In genomic region chr2:216235896-216236295, GRCh38 we compare ENCODE assay signal across 29 cellular contexts.
"Had no signal": no experiment of that assay in that cellular context is flagged by ENCODE, and none has a peak within 500 bp of the region (broad histone marks: within the 10 kb centered on the region; RNA-seq: fewer than 3 reads in every experiment).

No MANE protein-coding gene starts in this region.

- H3K27ac Mint-ChIP-seq: immature natural killer cell; memory B cell; naive thymus-derived CD8-positive, alpha-beta T cell; nephron; stimulated activated effector memory CD8-positive, alpha-beta T cell treated with anti-CD3 and anti-CD28 coated beads, Interleukin-12 subunit alpha, Interleukin-12 subunit beta, amount 100 ng/mL, for 72 hours; stimulated activated naive CD8-positive, alpha-beta T cell treated with anti-CD3 and anti-CD28 coated beads, Interleukin-15, Interleukin-2, amounts not matched to agents 100 ng/mL and 50 ng/mL, for 24 hours had no signal

- H3K4me3 Mint-ChIP-seq: immature natural killer cell; memory B cell; naive thymus-derived CD8-positive, alpha-beta T cell; nephron; neural crest cell; stimulated activated effector memory CD8-positive, alpha-beta T cell treated with anti-CD3 and anti-CD28 coated beads, Interleukin-12 subunit alpha, Interleukin-12 subunit beta, amount 100 ng/mL, for 72 hours; stimulated activated naive CD8-positive, alpha-beta T cell treated with anti-CD3 and anti-CD28 coated beads, Interleukin-15, Interleukin-2, amounts not matched to agents 100 ng/mL and 50 ng/mL, for 24 hours had no signal

- H3K36me3 Mint-ChIP-seq: stimulated activated effector memory CD8-positive, alpha-beta T cell treated with anti-CD3 and anti-CD28 coated beads, Interleukin-12 subunit alpha, Interleukin-12 subunit beta, amount 100 ng/mL, for 72 hours had no signal

- DNase-seq: hippocampal formation; immature natural killer cell; kidney; left ventricle myocardium inferior; midbrain; mucosa of descending colon; naive thymus-derived CD8-positive, alpha-beta T cell; nucleus accumbens; pancreas; posterior cingulate gyrus; retina; right cardiac atrium; small intestine; stimulated activated CD4-positive, alpha-beta T cell treated with anti-CD3 and anti-CD28 coated beads, Interleukin-4, amount 100 ng/mL, for 24 hours; stimulated activated naive CD4-positive, alpha-beta T cell; tibial artery; trophoblast cell; upper lobe of right lung; uterus had no signal

- H3K4me1 Mint-ChIP-seq: memory B cell, nephron, neural crest cell had no signal

- H3K27ac ChIP-seq: left ventricle myocardium inferior, pancreas, prostate gland, spleen, suprapubic skin, thoracic aorta, tibial artery, upper lobe of right lung, uterus had no signal

- H3K36me3 ChIP-seq: left ventricle myocardium inferior, pancreas, prostate gland, spleen, suprapubic skin, thoracic aorta, tibial artery, upper lobe of right lung, uterus had no signal

- H3K4me3 ChIP-seq: left ventricle myocardium inferior, mucosa of descending colon, pancreas, prostate gland, spleen, suprapubic skin, thoracic aorta, tibial artery, upper lobe of right lung, uterus had no signal

- H3K9me3 ChIP-seq: pancreas, prostate gland, suprapubic skin had no signal

- H3K27me3 Mint-ChIP-seq: memory B cell; naive thymus-derived CD8-positive, alpha-beta T cell; stimulated activated naive CD8-positive, alpha-beta T cell treated with anti-CD3 and anti-CD28 coated beads, Interleukin-15, Interleukin-2, amounts not matched to agents 100 ng/mL and 50 ng/mL, for 24 hours had no signal

- H3K27me3 ChIP-seq: pancreas, spleen, suprapubic skin, tibial artery, upper lobe of right lung, uterus had no signal

- H3K4me1 ChIP-seq: left ventricle myocardium inferior, pancreas, prostate gland, spleen, suprapubic skin, tibial artery, upper lobe of right lung, uterus had no signal

- ATAC-seq: mucosa of descending colon; naive thymus-derived CD8-positive, alpha-beta T cell; pancreas; right cardiac atrium; sciatic nerve; stimulated activated effector memory CD8-positive, alpha-beta T cell treated with anti-CD3 and anti-CD28 coated beads, Interleukin-12 subunit alpha, Interleukin-12 subunit beta, amount 100 ng/mL, for 72 hours; upper lobe of right lung had no signal
